Comparison of ENCODE assay signal across 19 cellular contexts in the genomic region with DNA sequence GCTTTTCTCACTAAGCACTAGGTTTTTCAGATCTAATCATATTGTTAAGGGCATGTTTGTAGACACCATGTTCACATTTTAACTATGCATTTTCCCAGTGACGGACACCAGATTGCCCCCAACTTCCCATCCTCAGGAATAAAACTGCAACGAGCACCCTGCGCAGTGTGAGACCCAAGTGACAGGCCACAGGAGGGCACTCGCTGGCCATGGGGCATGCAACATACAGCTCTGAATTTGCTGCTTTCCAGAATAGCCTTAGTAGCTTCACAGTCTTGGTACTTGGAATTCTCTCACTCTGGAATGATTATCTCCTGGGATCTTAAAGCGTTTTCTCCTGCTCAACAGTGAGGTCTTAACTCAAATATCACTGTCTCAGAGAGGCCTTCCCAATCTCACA. TPM values are rescaled to one million over a fixed set of nuclear protein-coding genes. Genes with fewer than 3 reads are reported as not detected.
A peak's percentile ranks its signal among the peaks of the same experiment; 100 is the strongest.
DNase-seq lines count a peak whose midpoint lies in the region; ATAC-seq and TF ChIP-seq lines count a peak whose summit lies in the region.
"Had no signal": no experiment of that assay in that cellular context is flagged by ENCODE, and none has a peak within 500 bp of the region (broad histone marks: within the 10 kb centered on the region; RNA-seq: fewer than 3 reads in every experiment).

No MANE protein-coding gene starts in this region.

- H3K27ac ChIP-seq in CD4-positive, alpha-beta T cell (ENCODE audit: low read depth, low read length): no peak overlapping the region
- no peak overlapping the region for H3K27ac ChIP-seq in HEK293 (ENCODE audit: extremely low read depth, low read depth, low read length)
- H3K27ac ChIP-seq: HL-60, SJCRH30 had no signal

- H3K9me3 Mint-ChIP-seq in CD4-positive, alpha-beta T cell: no peaks in the 10 kb centered on the region
- H3K9me3 Mint-ChIP-seq in nephron: no peaks in the 10 kb centered on the region

- POLR2A ChIA-PET in CD4-positive, alpha-beta T cell (lab: Charles Lee): interaction anchor here (2.3 to 3.0 kb wide), 3 partner anchors 23 to 87 kb away, joined by 7 to 31 read pairs (median 17); no protein-coding TSS in a partner anchor
- POLR2A ChIA-PET in HEK293 (lab: Yijun Ruan, JAX): interaction anchor here (2.1 kb wide), 1 partner anchor 79 kb away, joined by 16 read pairs; a partner anchor contains a TSS

- peak overlapping the region; percentile 57 for H3K27ac Mint-ChIP-seq in CD4-positive, alpha-beta T cell
- H3K27ac Mint-ChIP-seq in nephron: peak overlapping the region in 1 of 3 experiments; percentile 36

- peaks cover 68% of the 10 kb centered on the region for H3K4me1 Mint-ChIP-seq in CD4-positive, alpha-beta T cell (ENCODE audit: low read depth)
- H3K4me1 Mint-ChIP-seq in nephron: peaks cover 45% of the 10 kb centered on the region

- DNase-seq in CD4-positive, alpha-beta T cell: no peak
- peak; percentile 35 for DNase-seq in SW480 (ENCODE audit: low spot score)
- DNase-seq in nucleus accumbens (lab: John Stamatoyannopoulos, UW): no peak
- DNase-seq in RKO (ENCODE audit: low spot score): no peak
- DNase-seq: DMS153, HCEC 1CT, Kasumi-1, MV-4-11, NCI-H1417 treated with DMSO at 0.1 percent for 48 hours, NCI-H2029 treated with DMSO at 0.1 percent for 48 hours, NCI-H510A, NCI-H82, SJCRH30, SW 1271 had no signal

- H3K4me3 Mint-ChIP-seq in CD4-positive, alpha-beta T cell: peak overlapping the region; percentile 59
- peak overlapping the region; percentile 15 to 48 (median 46) for H3K4me3 Mint-ChIP-seq in nephron

- H3K27me3 ChIP-seq in CD4-positive, alpha-beta T cell (ENCODE audit: control insufficient read depth, insufficient read depth, low read length): no peaks in the 10 kb centered on the region
- H3K27me3 ChIP-seq: SJCRH30 had no signal

- peaks cover 39% of the 10 kb centered on the region for H3K36me3 Mint-ChIP-seq in CD4-positive, alpha-beta T cell (ENCODE audit: low read depth)
- peaks cover 26% of the 10 kb centered on the region for H3K36me3 Mint-ChIP-seq in nephron (ENCODE audit: low read depth)

- no peak overlapping the region for H3K4me3 ChIP-seq in HEK293 (ENCODE audit: low read depth, low read length)

- CTCF ChIA-PET in CD4-positive, alpha-beta T cell (lab: Charles Lee): interaction anchor here (0.8 to 2.0 kb wide), 4 partner anchors 9 to 24 kb away, joined by 3 to 9 read pairs (median 6); no protein-coding TSS in a partner anchor
- CTCF ChIA-PET in HEK293 (lab: Yijun Ruan, JAX): interaction anchor here (0.6 to 3.7 kb wide), 24 partner anchors 9 to 467 kb away, joined by 3 to 27 read pairs (median 4); a partner anchor contains a TSS

- no peak for TF ChIP-seq CTCF in CD4-positive, alpha-beta T cell (IDR thresholded peaks at IDR 0.05)
- TF ChIP-seq CTCF in HEK293 (tag by site-specific recombination; IDR thresholded peaks at IDR 0.05) (peak; percentile 36; the same call in 1 of the 2 replicates), nephron (IDR thresholded peaks at IDR 0.05; ENCODE audit: unreplicated experiment in 3 of 3) (no peak)

- ATAC-seq in CD4-positive, alpha-beta T cell (ENCODE audit: poor library complexity): no peak
- no peak for ATAC-seq in GM21528 (IDR thresholded peaks at IDR 0.05; ENCODE audit: low FRiP score, unreplicated experiment)
- ATAC-seq in GM19328 (IDR thresholded peaks at IDR 0.05; ENCODE audit: unreplicated experiment): no peak

- intact Hi-C loops in CD4-positive, alpha-beta T cell (cut with DNase I, micrococcal nuclease): loop anchor here (2.0 to 10.0 kb wide), 3 partner anchors 23 to 455 kb away; a partner anchor contains a TSS

- H3K27me3 Mint-ChIP-seq in CD4-positive, alpha-beta T cell: no peaks in the 10 kb centered on the region
- no peaks in the 10 kb centered on the region for H3K27me3 Mint-ChIP-seq in nephron (ENCODE audit: low read depth)

- H3K4me1 ChIP-seq in HEK293 (ENCODE audit: control insufficient read depth, insufficient read depth, low read length): peaks cover 12% of the 10 kb centered on the region

- no peaks in the 10 kb centered on the region for H3K9me3 ChIP-seq in CD4-positive, alpha-beta T cell (ENCODE audit: control insufficient read depth, low read length)
- no peaks in the 10 kb centered on the region for H3K9me3 ChIP-seq in HEK293 (ENCODE audit: control insufficient read depth, insufficient read depth, low read depth, low read length)
- H3K9me3 ChIP-seq: SJCRH30 had no signal

- peaks cover 17 to 24% of the 10 kb centered on the region in 2 experiments for H3K36me3 ChIP-seq in HEK293 (ENCODE audit: control insufficient read depth in 2 of 2, insufficient read depth in 1 of 2, low read length in 2 of 2)

TF ChIP-seq in HEK293, 187 proteins besides CTCF, POLR2A, EP300 and RAD21:
- TF ChIP-seq ZNF114 (tag by site-specific recombination; IDR thresholded peaks at IDR 0.05) (no peak), ZNF404 (tag by site-specific recombination; IDR thresholded peaks at IDR 0.05) (no peak), ZNF324 (tag by site-specific recombination; IDR thresholded peaks at IDR 0.05) (no peak), ZSCAN16 (tag by site-specific recombination; IDR thresholded peaks at IDR 0.05) (no peak)
- TF ChIP-seq, protein P1, sequence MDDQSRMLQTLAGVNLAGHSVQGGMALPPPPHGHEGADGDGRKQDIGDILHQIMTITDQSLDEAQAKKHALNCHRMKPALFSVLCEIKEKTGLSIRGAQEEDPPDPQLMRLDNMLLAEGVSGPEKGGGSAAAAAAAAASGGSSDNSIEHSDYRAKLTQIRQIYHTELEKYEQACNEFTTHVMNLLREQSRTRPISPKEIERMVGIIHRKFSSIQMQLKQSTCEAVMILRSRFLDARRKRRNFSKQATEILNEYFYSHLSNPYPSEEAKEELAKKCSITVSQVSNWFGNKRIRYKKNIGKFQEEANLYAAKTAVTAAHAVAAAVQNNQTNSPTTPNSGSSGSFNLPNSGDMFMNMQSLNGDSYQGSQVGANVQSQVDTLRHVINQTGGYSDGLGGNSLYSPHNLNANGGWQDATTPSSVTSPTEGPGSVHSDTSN (CRISPR knock-in tag; IDR thresholded peaks at IDR 0.05): no peak
- TF ChIP-seq, protein P2, sequence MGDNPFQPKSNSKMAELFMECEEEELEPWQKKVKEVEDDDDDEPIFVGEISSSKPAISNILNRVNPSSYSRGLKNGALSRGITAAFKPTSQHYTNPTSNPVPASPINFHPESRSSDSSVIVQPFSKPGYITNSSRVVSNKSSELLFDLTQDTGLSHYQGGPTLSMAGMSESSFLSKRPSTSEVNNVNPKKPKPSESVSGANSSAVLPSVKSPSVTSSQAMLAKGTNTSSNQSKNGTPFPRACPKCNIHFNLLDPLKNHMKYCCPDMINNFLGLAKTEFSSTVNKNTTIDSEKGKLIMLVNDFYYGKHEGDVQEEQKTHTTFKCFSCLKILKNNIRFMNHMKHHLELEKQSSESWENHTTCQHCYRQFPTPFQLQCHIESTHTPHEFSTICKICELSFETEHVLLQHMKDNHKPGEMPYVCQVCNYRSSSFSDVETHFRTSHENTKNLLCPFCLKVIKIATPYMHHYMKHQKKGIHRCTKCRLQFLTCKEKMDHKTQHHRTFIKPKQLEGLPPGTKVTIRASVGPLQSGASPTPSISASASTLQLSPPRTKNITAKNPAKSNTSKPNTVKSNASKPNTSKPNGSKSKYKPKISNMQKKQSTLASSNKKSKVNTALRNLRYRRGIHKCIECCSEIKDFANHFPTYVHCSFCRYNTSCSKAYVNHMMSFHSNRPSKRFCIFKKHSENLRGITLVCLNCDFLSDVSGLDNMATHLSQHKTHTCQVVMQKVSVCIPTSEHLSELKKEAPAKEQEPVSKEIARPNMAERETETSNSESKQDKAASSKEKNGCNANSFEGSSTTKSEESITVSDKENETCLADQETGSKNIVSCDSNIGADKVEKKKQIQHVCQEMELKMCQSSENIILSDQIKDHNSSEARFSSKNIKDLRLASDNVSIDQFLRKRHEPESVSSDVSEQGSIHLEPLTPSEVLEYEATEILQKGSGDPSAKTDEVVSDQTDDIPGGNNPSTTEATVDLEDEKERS (tag by site-specific recombination; IDR thresholded peaks at IDR 0.05): no peak
- TF ChIP-seq, protein P3, sequence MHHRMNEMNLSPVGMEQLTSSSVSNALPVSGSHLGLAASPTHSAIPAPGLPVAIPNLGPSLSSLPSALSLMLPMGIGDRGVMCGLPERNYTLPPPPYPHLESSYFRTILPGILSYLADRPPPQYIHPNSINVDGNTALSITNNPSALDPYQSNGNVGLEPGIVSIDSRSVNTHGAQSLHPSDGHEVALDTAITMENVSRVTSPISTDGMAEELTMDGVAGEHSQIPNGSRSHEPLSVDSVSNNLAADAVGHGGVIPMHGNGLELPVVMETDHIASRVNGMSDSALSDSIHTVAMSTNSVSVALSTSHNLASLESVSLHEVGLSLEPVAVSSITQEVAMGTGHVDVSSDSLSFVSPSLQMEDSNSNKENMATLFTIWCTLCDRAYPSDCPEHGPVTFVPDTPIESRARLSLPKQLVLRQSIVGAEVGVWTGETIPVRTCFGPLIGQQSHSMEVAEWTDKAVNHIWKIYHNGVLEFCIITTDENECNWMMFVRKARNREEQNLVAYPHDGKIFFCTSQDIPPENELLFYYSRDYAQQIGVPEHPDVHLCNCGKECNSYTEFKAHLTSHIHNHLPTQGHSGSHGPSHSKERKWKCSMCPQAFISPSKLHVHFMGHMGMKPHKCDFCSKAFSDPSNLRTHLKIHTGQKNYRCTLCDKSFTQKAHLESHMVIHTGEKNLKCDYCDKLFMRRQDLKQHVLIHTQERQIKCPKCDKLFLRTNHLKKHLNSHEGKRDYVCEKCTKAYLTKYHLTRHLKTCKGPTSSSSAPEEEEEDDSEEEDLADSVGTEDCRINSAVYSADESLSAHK (tag by site-specific recombination; IDR thresholded peaks at IDR 0.05): no peak
TF ChIP-seq in HEK293: peak in this region for 0.

RNA-seq across cellular contexts. Expression of a gene that starts 1.0 kb away (rescaled TPM):
- 100 to 1,000 TPM; 153 TPM for total RNA-seq in CD4-positive, alpha-beta T cell

RNA-seq across cellular contexts. Expression of a gene that starts 26.7 kb away (rescaled TPM):
- 1 to 10 TPM; 1.8 to 3.4 TPM for total RNA-seq in CD4-positive, alpha-beta T cell
